13 cellular contexts compared by ENCODE assay signal in the genomic region with DNA sequence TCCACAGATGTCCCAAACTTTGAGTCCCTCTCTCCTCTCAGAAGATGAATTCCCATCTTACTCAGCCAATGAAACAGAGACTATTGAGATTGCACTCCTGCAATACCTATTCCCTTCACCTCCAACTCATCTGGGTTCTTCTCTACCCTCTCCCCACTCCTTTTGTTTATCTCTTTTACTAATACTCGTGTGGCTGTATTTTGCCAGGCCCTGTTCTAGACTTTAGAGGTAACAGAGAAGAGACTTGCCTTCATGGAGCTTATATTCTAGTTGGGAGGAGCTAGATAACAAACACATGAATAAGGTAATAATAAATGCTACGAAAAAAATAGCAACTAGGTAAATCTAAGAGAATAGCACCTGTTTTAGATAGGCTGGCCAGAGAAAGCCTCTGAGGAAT. TPM values are rescaled to one million over a fixed set of nuclear protein-coding genes. Genes with fewer than 3 reads are reported as not detected.
DNase-seq lines count a peak whose midpoint lies in the region; ATAC-seq and TF ChIP-seq lines count a peak whose summit lies in the region.
"Had no signal": no experiment of that assay in that cellular context is flagged by ENCODE, and none has a peak within 500 bp of the region (broad histone marks: within the 10 kb centered on the region; RNA-seq: fewer than 3 reads in every experiment).

No MANE protein-coding gene starts in this region.

- no peaks in the 10 kb centered on the region for H3K27me3 ChIP-seq in CD4-positive, alpha-beta T cell (ENCODE audit: control insufficient read depth, insufficient read depth, low read length)
- no peaks in the 10 kb centered on the region for H3K27me3 ChIP-seq in Loucy (ENCODE audit: insufficient read depth, low read length, poor library complexity, severe bottlenecking)
- H3K27me3 ChIP-seq: BE2C had no signal

- peaks cover 17% of the 10 kb centered on the region for H3K4me1 Mint-ChIP-seq in CD4-positive, alpha-beta T cell (ENCODE audit: low read depth)
- peaks cover 18% of the 10 kb centered on the region for H3K4me1 Mint-ChIP-seq in activated T-helper 17 cell treated with anti-CD3 and anti-CD28 coated beads, Interleukin-2, amount 50 U/mL, for 72 hours
- peaks cover 4% of the 10 kb centered on the region for H3K4me1 Mint-ChIP-seq in type B pancreatic cell (ENCODE audit: unreplicated experiment)
- H3K4me1 Mint-ChIP-seq in stimulated activated effector memory CD8-positive, alpha-beta T cell treated with anti-CD3 and anti-CD28 coated beads, Interleukin-12 subunit alpha, Interleukin-12 subunit beta, amount 100 ng/mL, for 72 hours: peaks cover 18% of the 10 kb centered on the region
- peaks cover 26% of the 10 kb centered on the region for H3K4me1 Mint-ChIP-seq in activated CD4-positive, alpha-beta T cell treated with anti-CD3 and anti-CD28 coated beads for 36 hours

- no peak for ATAC-seq in CD4-positive, alpha-beta T cell (ENCODE audit: poor library complexity)
- no peak for ATAC-seq in activated T-helper 17 cell treated with anti-CD3 and anti-CD28 coated beads, Interleukin-2, amount 50 U/mL, for 72 hours (replicated peaks)
- no peak for ATAC-seq in stimulated activated effector memory CD8-positive, alpha-beta T cell treated with anti-CD3 and anti-CD28 coated beads, Interleukin-12 subunit alpha, Interleukin-12 subunit beta, amount 100 ng/mL, for 72 hours
- ATAC-seq in activated CD4-positive, alpha-beta T cell treated with anti-CD3 and anti-CD28 coated beads for 36 hours: no peak

- H3K27me3 Mint-ChIP-seq in CD4-positive, alpha-beta T cell: no peaks in the 10 kb centered on the region
- peaks cover 5% of the 10 kb centered on the region for H3K27me3 Mint-ChIP-seq in activated T-helper 17 cell treated with anti-CD3 and anti-CD28 coated beads, Interleukin-2, amount 50 U/mL, for 72 hours
- no peaks in the 10 kb centered on the region for H3K27me3 Mint-ChIP-seq in type B pancreatic cell
- peaks cover 4% of the 10 kb centered on the region for H3K27me3 Mint-ChIP-seq in activated CD4-positive, alpha-beta T cell treated with anti-CD3 and anti-CD28 coated beads for 36 hours

- TF ChIP-seq CTCF in CD4-positive, alpha-beta T cell (IDR thresholded peaks at IDR 0.05): no peak
- no peak for TF ChIP-seq CTCF in Loucy (conservative IDR thresholded peaks at IDR 0.05; ENCODE audit: low read length)
- TF ChIP-seq CTCF in type B pancreatic cell (conservative IDR thresholded peaks at IDR 0.05): no peak

- H3K27ac ChIP-seq in CD4-positive, alpha-beta T cell (ENCODE audit: low read depth, low read length): no peak overlapping the region

- no peak overlapping the region for H3K27ac Mint-ChIP-seq in CD4-positive, alpha-beta T cell
- no peak overlapping the region for H3K27ac Mint-ChIP-seq in activated T-helper 17 cell treated with anti-CD3 and anti-CD28 coated beads, Interleukin-2, amount 50 U/mL, for 72 hours
- H3K27ac Mint-ChIP-seq in type B pancreatic cell: peak overlapping the region; percentile 20
- H3K27ac Mint-ChIP-seq in stimulated activated effector memory CD8-positive, alpha-beta T cell treated with anti-CD3 and anti-CD28 coated beads, Interleukin-12 subunit alpha, Interleukin-12 subunit beta, amount 100 ng/mL, for 72 hours: no peak overlapping the region
- H3K27ac Mint-ChIP-seq in activated CD4-positive, alpha-beta T cell treated with anti-CD3 and anti-CD28 coated beads for 36 hours: no peak overlapping the region
- H3K27ac Mint-ChIP-seq: CD4-positive, CD25-positive, alpha-beta regulatory T cell; H9 had no signal

- H3K9me2 ChIP-seq in Loucy (replicated peaks; ENCODE audit: low read depth, low read length): no peaks in the 10 kb centered on the region

- no peak overlapping the region for H3K4me2 ChIP-seq in Loucy (ENCODE audit: low read depth, low read length, poor library complexity, severe bottlenecking)

- no peak overlapping the region for H3K4me3 ChIP-seq in Loucy (ENCODE audit: low read length, poor library complexity, severe bottlenecking)

- peak overlapping the region; percentile 15; the same call in 1 of the 2 replicates for H2AFZ ChIP-seq in Loucy (ENCODE audit: low read length)

- H3K9ac ChIP-seq in Loucy (ENCODE audit: low read depth, low read length, poor library complexity, severe bottlenecking): no peak overlapping the region

- peaks cover 2% of the 10 kb centered on the region for H4K20me1 ChIP-seq in Loucy (ENCODE audit: insufficient read depth, low read length, poor library complexity, severe bottlenecking)

- POLR2A ChIA-PET in CD4-positive, alpha-beta T cell (lab: Charles Lee): no interaction called here
- POLR2A ChIA-PET in activated CD4-positive, alpha-beta T cell treated with anti-CD3 and anti-CD28 coated beads for 36 hours (lab: Charles Lee): no interaction called here

- H3K36me3 ChIP-seq in Loucy (ENCODE audit: insufficient read depth, low read length): no peaks in the 10 kb centered on the region

- no peaks in the 10 kb centered on the region for H3F3A ChIP-seq in Loucy (ENCODE audit: low read depth)

- no peaks in the 10 kb centered on the region for H3K9me3 ChIP-seq in CD4-positive, alpha-beta T cell (ENCODE audit: control insufficient read depth, low read length)
- H3K9me3 ChIP-seq in Loucy (ENCODE audit: insufficient read depth, low read depth, low read length): no peaks in the 10 kb centered on the region
- H3K9me3 ChIP-seq: BE2C, Caco-2 had no signal

- peaks cover 4% of the 10 kb centered on the region for H3K4me1 ChIP-seq in Loucy (ENCODE audit: insufficient read depth, low read length, poor library complexity, severe bottlenecking)
- H3K4me1 ChIP-seq: BE2C, Caco-2 had no signal

- peaks cover 8% of the 10 kb centered on the region for H3K36me3 Mint-ChIP-seq in CD4-positive, alpha-beta T cell (ENCODE audit: low read depth)
- peaks cover 5% of the 10 kb centered on the region for H3K36me3 Mint-ChIP-seq in activated T-helper 17 cell treated with anti-CD3 and anti-CD28 coated beads, Interleukin-2, amount 50 U/mL, for 72 hours (ENCODE audit: low read depth)
- peaks cover 3% of the 10 kb centered on the region for H3K36me3 Mint-ChIP-seq in type B pancreatic cell
- peaks cover 11% of the 10 kb centered on the region for H3K36me3 Mint-ChIP-seq in stimulated activated effector memory CD8-positive, alpha-beta T cell treated with anti-CD3 and anti-CD28 coated beads, Interleukin-12 subunit alpha, Interleukin-12 subunit beta, amount 100 ng/mL, for 72 hours
- peaks cover 3% of the 10 kb centered on the region for H3K36me3 Mint-ChIP-seq in activated CD4-positive, alpha-beta T cell treated with anti-CD3 and anti-CD28 coated beads for 36 hours (ENCODE audit: low read depth)
- H3K36me3 Mint-ChIP-seq: CD4-positive, CD25-positive, alpha-beta regulatory T cell had no signal

- CTCF ChIA-PET in CD4-positive, alpha-beta T cell (lab: Charles Lee): interaction anchor here (1.2 to 1.5 kb wide), 2 partner anchors 9 to 45 kb away, joined by 3 read pairs; no protein-coding TSS in a partner anchor
- CTCF ChIA-PET in activated CD4-positive, alpha-beta T cell treated with anti-CD3 and anti-CD28 coated beads for 36 hours (lab: Charles Lee): interaction anchor here (0.7 to 1.7 kb wide), 4 partner anchors 9 to 611 kb away, joined by 3 to 7 read pairs (median 4); no protein-coding TSS in a partner anchor

- intact Hi-C loops in CD4-positive, alpha-beta T cell (cut with DNase I, micrococcal nuclease): loop anchor here in 1 of 2 experiments (5.0 to 10.0 kb wide), 4 partner anchors 138 to 1575 kb away; a partner anchor contains a TSS
- intact Hi-C loops in activated CD4-positive, alpha-beta T cell treated with anti-CD3 and anti-CD28 coated beads for 36 hours (cut with DNase I, micrococcal nuclease): loop anchor here in 1 of 2 experiments (5.0 to 10.0 kb wide), 5 partner anchors 148 to 705 kb away; a partner anchor contains a TSS

- no peak for DNase-seq in CD4-positive, alpha-beta T cell
- DNase-seq in type B pancreatic cell (ENCODE audit: extremely low spot score, unreplicated experiment): no peak
- DNase-seq in stimulated activated effector memory CD8-positive, alpha-beta T cell treated with anti-CD3 and anti-CD28 coated beads, Interleukin-12 subunit alpha, Interleukin-12 subunit beta, amount 100 ng/mL, for 72 hours (ENCODE audit: low spot score in 2 of 2): no peak
- no peak for DNase-seq in activated T-cell treated with anti-CD3 and anti-CD28 coated beads, Interleukin-2, amount 50 U/mL, for 48 hours
- DNase-seq in activated CD4-positive, alpha-beta T cell treated with anti-CD3 and anti-CD28 coated beads for 36 hours: no peak
- DNase-seq: BE2C; C1 segment of cervical spinal cord; Caco-2; CD4-positive, CD25-positive, alpha-beta regulatory T cell; GDM1; H9 had no signal

- peak overlapping the region; percentile 42 for H3K4me3 Mint-ChIP-seq in CD4-positive, alpha-beta T cell
- H3K4me3 Mint-ChIP-seq in activated T-helper 17 cell treated with anti-CD3 and anti-CD28 coated beads, Interleukin-2, amount 50 U/mL, for 72 hours: peak overlapping the region; percentile 18
- H3K4me3 Mint-ChIP-seq in type B pancreatic cell: no peak overlapping the region
- no peak overlapping the region for H3K4me3 Mint-ChIP-seq in stimulated activated effector memory CD8-positive, alpha-beta T cell treated with anti-CD3 and anti-CD28 coated beads, Interleukin-12 subunit alpha, Interleukin-12 subunit beta, amount 100 ng/mL, for 72 hours
- no peak overlapping the region for H3K4me3 Mint-ChIP-seq in activated CD4-positive, alpha-beta T cell treated with anti-CD3 and anti-CD28 coated beads for 36 hours
- H3K4me3 Mint-ChIP-seq: CD4-positive, CD25-positive, alpha-beta regulatory T cell; H9 had no signal

- peaks cover 7% of the 10 kb centered on the region for H3K79me2 ChIP-seq in Loucy (ENCODE audit: insufficient read depth, low read length)

- H3K9me3 Mint-ChIP-seq in CD4-positive, alpha-beta T cell: no peaks in the 10 kb centered on the region
- no peaks in the 10 kb centered on the region for H3K9me3 Mint-ChIP-seq in activated T-helper 17 cell treated with anti-CD3 and anti-CD28 coated beads, Interleukin-2, amount 50 U/mL, for 72 hours
- H3K9me3 Mint-ChIP-seq in type B pancreatic cell: no peaks in the 10 kb centered on the region
- H3K9me3 Mint-ChIP-seq in stimulated activated effector memory CD8-positive, alpha-beta T cell treated with anti-CD3 and anti-CD28 coated beads, Interleukin-12 subunit alpha, Interleukin-12 subunit beta, amount 100 ng/mL, for 72 hours: no peaks in the 10 kb centered on the region
- no peaks in the 10 kb centered on the region for H3K9me3 Mint-ChIP-seq in activated CD4-positive, alpha-beta T cell treated with anti-CD3 and anti-CD28 coated beads for 36 hours (ENCODE audit: low read depth)
- H3K9me3 Mint-ChIP-seq: CD4-positive, CD25-positive, alpha-beta regulatory T cell; H9 had no signal

RNA-seq across cellular contexts. Expression of a gene that starts 4.1 kb away (rescaled TPM):
- total RNA-seq in CD4-positive, alpha-beta T cell: 100 to 1,000 TPM; 104 to 119 TPM
- total RNA-seq in activated T-helper 17 cell treated with anti-CD3 and anti-CD28 coated beads, Interleukin-2, amount 50 U/mL, for 72 hours: 10 to 100 TPM; 37.4 to 38.4 TPM
- 51.3 and 67.2 TPM in 2 replicates for total RNA-seq in type B pancreatic cell (ENCODE audit: low replicate concordance)
- total RNA-seq in activated CD4-positive, alpha-beta T cell treated with anti-CD3 and anti-CD28 coated beads for 36 hours: 10 to 100 TPM; 46.6 to 56.2 TPM

Comparison
In these comparisons a context has a peak if more than half of its experiments do, and no peak if none do; other contexts are left out.
1. H3K4me3 Mint-ChIP-seq: peak in CD4-positive, alpha-beta T cell (single experiment) and activated T-helper 17 cell treated with anti-CD3 and anti-CD28 coated beads, Interleukin-2, amount 50 U/mL, for 72 hours (single experiment); none in type B pancreatic cell (single experiment), stimulated activated effector memory CD8-positive, alpha-beta T cell treated with anti-CD3 and anti-CD28 coated beads, Interleukin-12 subunit alpha, Interleukin-12 subunit beta, amount 100 ng/mL, for 72 hours (single experiment) and activated CD4-positive, alpha-beta T cell treated with anti-CD3 and anti-CD28 coated beads for 36 hours (single experiment).